In genomic region chr3:31882895-31883294, GRCh38 we compare ENCODE assay signal across 31 cellular contexts.
DNase-seq lines count a peak whose midpoint lies in the region; ATAC-seq, FAIRE-seq and TF ChIP-seq lines count a peak whose summit lies in the region.
"Had no signal": no experiment of that assay in that cellular context is flagged by ENCODE, and none has a peak within 500 bp of the region (broad histone marks: within the 10 kb centered on the region; RNA-seq: fewer than 3 reads in every experiment).

No MANE protein-coding gene starts in this region.

- FAIRE-seq in keratinocyte (lab: Jason Lieb, UNC) = peak; percentile 94
- FAIRE-seq: astrocyte, GM12878, kidney, small intestine, urothelium cell line had no signal

- peaks cover 73% of the 10 kb centered on the region for H3F3A ChIP-seq in SU-DHL-6 (ENCODE audit: insufficient read depth)

- H3K9me3 ChIP-seq in SU-DHL-6 (ENCODE audit: insufficient read depth, low read length) (no peaks in the 10 kb centered on the region), keratinocyte (ENCODE audit: control insufficient read depth, low read depth, low read length) (no peaks in the 10 kb centered on the region), body of pancreas (no peaks in the 10 kb centered on the region)
- H3K9me3 ChIP-seq: esophagus muscularis mucosa, testis had no signal

- dilution Hi-C loops in keratinocyte (cut with MboI; ENCODE audit: extremely low pct_ligation_motif_present, low sequenced_read_pairs) = no loop called here

- H3K79me2 ChIP-seq in SU-DHL-6 (ENCODE audit: insufficient read depth, low read length) (peaks cover 86% of the 10 kb centered on the region), keratinocyte (ENCODE audit: control insufficient read depth, insufficient read depth, low read length) (peaks cover 80% of the 10 kb centered on the region)

- intact Hi-C loops in body of pancreas (cut with DNase I) = no loop called here

- H3K4me3 ChIP-seq in SU-DHL-6 (ENCODE audit: insufficient read depth, low read length, poor library complexity, severe bottlenecking) (no peak overlapping the region), keratinocyte (ENCODE audit: control insufficient read depth in 2 of 3, extremely low read depth in 1 of 3, insufficient read depth in 2 of 3, low read depth in 1 of 3, low read length in 3 of 3) (no peak overlapping the region), body of pancreas (no peak overlapping the region)
- H3K4me3 ChIP-seq: esophagus muscularis mucosa, GM12878, heart left ventricle, testis had no signal

- H3K4me1 ChIP-seq in keratinocyte (ENCODE audit: control insufficient read depth, extremely low read depth, insufficient read depth, low read length) (peaks cover 58% of the 10 kb centered on the region), body of pancreas (no peaks in the 10 kb centered on the region)
- H3K4me1 ChIP-seq: heart left ventricle, testis had no signal

- H3K27me3 ChIP-seq in SU-DHL-6 (ENCODE audit: low read length) (no peaks in the 10 kb centered on the region), keratinocyte (ENCODE audit: control insufficient read depth, extremely low read depth, insufficient read depth, low read length) (no peaks in the 10 kb centered on the region), body of pancreas (no peaks in the 10 kb centered on the region)
- H3K27me3 ChIP-seq: esophagus muscularis mucosa, heart left ventricle, testis had no signal

- H3K4me2 ChIP-seq in SU-DHL-6 (ENCODE audit: low read depth, low read length, poor library complexity, severe bottlenecking) = peak overlapping the region; percentile 61
- H3K4me2 ChIP-seq in keratinocyte (ENCODE audit: control insufficient read depth, extremely low read depth, insufficient read depth, low read depth, low read length) = peak overlapping the region; percentile 72

- H3K36me3 ChIP-seq in SU-DHL-6 (ENCODE audit: low read length) = no peaks in the 10 kb centered on the region
- H3K36me3 ChIP-seq in keratinocyte (ENCODE audit: control insufficient read depth in 2 of 2, extremely low read depth in 1 of 2, insufficient read depth in 2 of 2, low read length in 2 of 2) = peaks cover 2 to 16% of the 10 kb centered on the region in 2 experiments
- no peaks in the 10 kb centered on the region for H3K36me3 ChIP-seq in body of pancreas (replicated peaks in 1 of 2; ENCODE audit: insufficient read depth in 1 of 2, low read depth in 2 of 2)
- H3K36me3 ChIP-seq: esophagus muscularis mucosa, heart left ventricle had no signal

- H3K27ac ChIP-seq in SU-DHL-6 (ENCODE audit: low read depth, low read length) (peak overlapping the region; percentile 89), keratinocyte (ENCODE audit: control insufficient read depth, insufficient read depth, low read length) (peak overlapping the region; percentile 90), body of pancreas (no peak overlapping the region)
- H3K27ac ChIP-seq: esophagus muscularis mucosa, heart left ventricle, testis had no signal

- DNase-seq in NCI-H345 (lab: John Stamatoyannopoulos, UW) (peak; percentile 1), NCI-H345 treated with DMSO at 0.1 percent for 48 hours (lab: John Stamatoyannopoulos, UW; ENCODE audit: unreplicated experiment) (no peak), NCI-H2171 (lab: John Stamatoyannopoulos, UW) (peak; percentile 34), keratinocyte (ENCODE audit: low read depth, low spot score) (no peak), body of pancreas (no peak)
- DNase-seq: activated CD4-positive, alpha-beta T cell treated with anti-CD3 and anti-CD28 coated beads, Interleukin-2, amount 50 U/mL, for 1 hour; activated CD4-positive, CD25-positive, alpha-beta regulatory T cell; activated CD8-positive, alpha-beta memory T cell treated with anti-CD3 and anti-CD28 coated beads, Interleukin-2, amount 10 ng/mL, durations not matched to agents 7 days and 5 days; activated naive CD4-positive, alpha-beta T cell; activated naive CD8-positive, alpha-beta T cell treated with anti-CD3 and anti-CD28 coated beads, Interleukin-2, amount 50 U/mL, for 24 hours; activated T-cell treated with anti-CD3 and anti-CD28 coated beads, Interleukin-2, amount 50 U/mL, for 4 hours; central memory CD4-positive, alpha-beta T cell; cortex of kidney; effector memory CD4-positive, alpha-beta T cell; foreskin melanocyte; HCEC 1CT; heart left ventricle; kidney; NCI-H2107; NCI-H526 treated with DMSO at 0.1 percent for 48 hours; small intestine; stimulated activated CD4-positive, alpha-beta T cell treated with anti-CD3 and anti-CD28 coated beads, Interleukin-1b, Interleukin-23, amount 100 ng/mL, for 48 hours; stimulated activated naive CD8-positive, alpha-beta T cell treated with anti-CD3 and anti-CD28 coated beads, Interleukin-15, Interleukin-2, amounts not matched to agents 100 U/mL and 50 U/mL, for 24 hours; testis had no signal

- TF ChIP-seq POLR2A in body of pancreas (IDR thresholded peaks at IDR 0.05) = no peak

- H3K9ac ChIP-seq in SU-DHL-6 (ENCODE audit: low read length) = peak overlapping the region; percentile 48
- peak overlapping the region; percentile 72 for H3K9ac ChIP-seq in keratinocyte (ENCODE audit: control insufficient read depth, extremely low read depth, insufficient read depth, low read length)

- no peaks in the 10 kb centered on the region for H4K20me1 ChIP-seq in SU-DHL-6 (ENCODE audit: low read depth, low read length)
- no peaks in the 10 kb centered on the region for H4K20me1 ChIP-seq in keratinocyte (ENCODE audit: control insufficient read depth, extremely low read depth, insufficient read depth, low read length)

- H3K9me1 ChIP-seq in keratinocyte (ENCODE audit: control insufficient read depth, extremely low read depth, insufficient read depth, low read length) = peaks cover 8% of the 10 kb centered on the region

- WGBS in body of pancreas, 2 donors = 76 to 90% methylated on average over 3 of the region's 3 CpGs

- no peaks in the 10 kb centered on the region for H3K9me2 ChIP-seq in SU-DHL-6 (replicated peaks; ENCODE audit: insufficient read depth, low read length)

- TF ChIP-seq CTCF in SU-DHL-6 (IDR thresholded peaks at IDR 0.05; ENCODE audit: insufficient read depth, low read length, poor library complexity, severe bottlenecking) = no peak
- TF ChIP-seq CTCF in keratinocyte (optimal IDR thresholded peaks at IDR 0.05 in 1 of 3, IDR thresholded peaks at IDR 0.05 in 1 of 3, conservative IDR thresholded peaks at IDR 0.05 in 1 of 3; ENCODE audit: extremely low read depth in 1 of 3, insufficient read depth in 2 of 3, low read length in 3 of 3) = no peak
- TF ChIP-seq CTCF in body of pancreas (IDR thresholded peaks at IDR 0.05) = no peak

- ATAC-seq in body of pancreas = no peak
- no peak for ATAC-seq in GM19463 (IDR thresholded peaks at IDR 0.05; ENCODE audit: unreplicated experiment)
- no peak for ATAC-seq in GM21717 (IDR thresholded peaks at IDR 0.05; ENCODE audit: unreplicated experiment)
- ATAC-seq: activated CD8-positive, alpha-beta memory T cell treated with anti-CD3 and anti-CD28 coated beads, Interleukin-2, amount 10 ng/mL, durations not matched to agents 7 days and 5 days; activated naive CD8-positive, alpha-beta T cell treated with anti-CD3 and anti-CD28 coated beads, Interleukin-2, amount 50 U/mL, for 24 hours; activated T-cell treated with anti-CD3 and anti-CD28 coated beads, Interleukin-2, amount 50 U/mL, for 4 hours; GM12878; heart left ventricle; stimulated activated naive CD8-positive, alpha-beta T cell treated with anti-CD3 and anti-CD28 coated beads, Interleukin-15, Interleukin-2, amounts not matched to agents 100 U/mL and 50 U/mL, for 24 hours had no signal

- H2AFZ ChIP-seq in SU-DHL-6 (ENCODE audit: low read depth, low read length, severe bottlenecking) = no peak overlapping the region
- no peak overlapping the region for H2AFZ ChIP-seq in keratinocyte (ENCODE audit: control insufficient read depth, low read length)

Comparison
In these comparisons a context has a peak if more than half of its experiments do, and no peak if none do; other contexts are left out.
1. DNase-seq: peak in NCI-H345 (single experiment) and NCI-H2171 (single experiment); none in NCI-H345 treated with DMSO at 0.1 percent for 48 hours (single experiment), keratinocyte (single experiment) and body of pancreas (0 of 4).
2. H3K27ac ChIP-seq: peak in SU-DHL-6 (single experiment) and keratinocyte (single experiment); none in body of pancreas (0 of 4).